10 cellular contexts compared by ENCODE assay signal in genomic region chr15:46304320-46304719, GRCh38.
DNase-seq lines count a peak whose midpoint lies in the region; ATAC-seq and TF ChIP-seq lines count a peak whose summit lies in the region.
"Had no signal": no experiment of that assay in that cellular context is flagged by ENCODE, and none has a peak within 500 bp of the region (broad histone marks: within the 10 kb centered on the region; RNA-seq: fewer than 3 reads in every experiment).

No MANE protein-coding gene starts in this region.

- no peak overlapping the region for H4K91ac ChIP-seq in IMR-90 (ENCODE audit: insufficient read depth, low read depth, low read length)

- no peak overlapping the region for H2BK120ac ChIP-seq in IMR-90 (ENCODE audit: low read depth, low read length)

- H3K18ac ChIP-seq in IMR-90 (ENCODE audit: low read depth, low read length), result no peak overlapping the region

- no peak overlapping the region for H3K14ac ChIP-seq in IMR-90 (replicated peaks; ENCODE audit: low read depth, low read length)

- H2AFZ ChIP-seq in IMR-90 (replicated peaks; ENCODE audit: low read length, poor library complexity), result no peak overlapping the region
- no peak overlapping the region for H2AFZ ChIP-seq in neural progenitor cell (replicated peaks)

- TF ChIP-seq CTCF in IMR-90 (conservative IDR thresholded peaks at IDR 0.05; ENCODE audit: low read depth, low read length) (peak; percentile 20; the same call in 1 of the 2 replicates), astrocyte of the cerebellum (IDR thresholded peaks at IDR 0.05; ENCODE audit: low read depth, low read length, missing control alignments) (peak; percentile 15), neural progenitor cell (IDR thresholded peaks at IDR 0.05) (peak; percentile 63)
- no peak for TF ChIP-seq CTCF in CD8-positive, alpha-beta T cell (IDR thresholded peaks at IDR 0.05)

- H3K4me3 Mint-ChIP-seq in neural progenitor cell, result no peak overlapping the region
- H3K4me3 Mint-ChIP-seq in activated T-cell treated with anti-CD3 and anti-CD28 coated beads, Interleukin-2, amount 50 U/mL, for 24 hours, result no peak overlapping the region
- H3K4me3 Mint-ChIP-seq in CD8-positive, alpha-beta T cell, result no peak overlapping the region

- WGBS in IMR-90 (ENCODE audit: extremely low coverage in 2 of 2, insufficient read length in 1 of 2), 2 experiments, result no CpG with 5 or more reads among the region's 4 CpGs

- H3K9me3 ChIP-seq in IMR-90 (ENCODE audit: control insufficient read depth, insufficient read depth, low read length) (no peaks in the 10 kb centered on the region), neural progenitor cell (ENCODE audit: low read depth) (no peaks in the 10 kb centered on the region)
- H3K9me3 ChIP-seq in CD8-positive, alpha-beta T cell (ENCODE audit: low read length), result no peaks in the 10 kb centered on the region

- H2AK5ac ChIP-seq in IMR-90 (ENCODE audit: low read depth, low read length), result no peak overlapping the region

- peak; percentile 3 for DNase-seq in SIG-M5 treated with dmso at 0.1 percent for 504 hours (lab: John Stamatoyannopoulos, UW; ENCODE audit: unreplicated experiment)
- no peak for DNase-seq in SIG-M5 (lab: John Stamatoyannopoulos, UW)
- DNase-seq in IMR-90, result no peak
- no peak for DNase-seq in astrocyte of the cerebellum (ENCODE audit: low read depth)
- DNase-seq in neural progenitor cell (ENCODE audit: low spot score), result peak; percentile 50
- no peak for DNase-seq in activated T-cell treated with anti-CD3 and anti-CD28 coated beads, Interleukin-2, amount 50 U/mL, for 24 hours
- no peak for DNase-seq in CD8-positive, alpha-beta T cell
- DNase-seq: DMS153, NCI-H510A treated with DMSO at 0.1 percent for 48 hours had no signal

- H3K23ac ChIP-seq in IMR-90 (ENCODE audit: low read depth, low read length), result no peak overlapping the region

- peaks cover 7% of the 10 kb centered on the region for H3F3A ChIP-seq in neural progenitor cell (ENCODE audit: low read depth)

- H2BK5ac ChIP-seq in IMR-90 (ENCODE audit: low read depth, low read length, poor library complexity, severe bottlenecking), result no peak overlapping the region

- no peak for TF ChIP-seq POLR2A in IMR-90 (IDR thresholded peaks at IDR 0.05; ENCODE audit: low read depth, low read length)

- no peak overlapping the region for H2BK15ac ChIP-seq in IMR-90 (ENCODE audit: low read depth, low read length)

- peaks cover 6% of the 10 kb centered on the region for H3K9me3 Mint-ChIP-seq in neural progenitor cell
- no peaks in the 10 kb centered on the region for H3K9me3 Mint-ChIP-seq in activated T-cell treated with anti-CD3 and anti-CD28 coated beads, Interleukin-2, amount 50 U/mL, for 24 hours
- no peaks in the 10 kb centered on the region for H3K9me3 Mint-ChIP-seq in CD8-positive, alpha-beta T cell

- no peak overlapping the region for H4K5ac ChIP-seq in IMR-90 (ENCODE audit: low read depth, low read length)

- no peaks in the 10 kb centered on the region for H3K36me3 ChIP-seq in IMR-90 (ENCODE audit: control insufficient read depth, insufficient read depth, low read length)
- no peaks in the 10 kb centered on the region for H3K36me3 ChIP-seq in neural progenitor cell
- no peaks in the 10 kb centered on the region for H3K36me3 ChIP-seq in CD8-positive, alpha-beta T cell (ENCODE audit: insufficient read depth, low read length)

- H3K36me3 Mint-ChIP-seq in neural progenitor cell, result no peaks in the 10 kb centered on the region
- no peaks in the 10 kb centered on the region for H3K36me3 Mint-ChIP-seq in activated T-cell treated with anti-CD3 and anti-CD28 coated beads, Interleukin-2, amount 50 U/mL, for 24 hours (ENCODE audit: low read depth)
- no peaks in the 10 kb centered on the region for H3K36me3 Mint-ChIP-seq in CD8-positive, alpha-beta T cell

- H3K9me1 ChIP-seq in IMR-90 (ENCODE audit: insufficient read depth, low read length), result no peaks in the 10 kb centered on the region

- no peaks in the 10 kb centered on the region for H3K79me1 ChIP-seq in IMR-90 (ENCODE audit: low read depth in 1 of 2, low read length in 2 of 2)

- CTCF ChIA-PET in IMR-90 (lab: Yijun Ruan, JAX), result interaction anchor here (0.7 to 1.0 kb wide), 2 partner anchors 212 to 1352 kb away, joined by 3 read pairs; no protein-coding TSS in a partner anchor
- CTCF ChIA-PET in CD8-positive, alpha-beta T cell (lab: Charles Lee), result no interaction called here

- dilution Hi-C loops in IMR-90 (cut with HindIII; ENCODE audit: low sequenced_read_pairs, unreplicated experiment), result no loop called here

- peaks cover 7% of the 10 kb centered on the region for H3K4me1 Mint-ChIP-seq in neural progenitor cell
- H3K4me1 Mint-ChIP-seq in activated T-cell treated with anti-CD3 and anti-CD28 coated beads, Interleukin-2, amount 50 U/mL, for 24 hours (ENCODE audit: low read depth), result no peaks in the 10 kb centered on the region
- no peaks in the 10 kb centered on the region for H3K4me1 Mint-ChIP-seq in CD8-positive, alpha-beta T cell (ENCODE audit: low read depth)

- no peak overlapping the region for H2BK20ac ChIP-seq in IMR-90 (ENCODE audit: low read depth, low read length)

- H2AK9ac ChIP-seq in IMR-90 (replicated peaks; ENCODE audit: low read depth, low read length, poor library complexity), result no peak overlapping the region

- intact Hi-C loops in IMR-90 (cut with micrococcal nuclease), result no loop called here
- intact Hi-C loops in CD8-positive, alpha-beta T cell (cut with DNase I, micrococcal nuclease), result no loop called here

- H4K20me1 ChIP-seq in IMR-90 (ENCODE audit: insufficient read depth, low read length) (no peaks in the 10 kb centered on the region), neural progenitor cell (ENCODE audit: low read depth) (no peaks in the 10 kb centered on the region)

- H3K4ac ChIP-seq in IMR-90 (ENCODE audit: low read depth, low read length), result no peak overlapping the region

- in situ Hi-C loops in IMR-90 (cut with MboI; ENCODE audit: low sequenced_read_pairs) (no loop called here), astrocyte of the cerebellum (cut with HindIII; ENCODE audit: low sequenced_read_pairs) (no loop called here)

- POLR2A ChIA-PET in IMR-90 (lab: Charles Lee; ENCODE audit: unreplicated experiment), result no interaction called here
- POLR2A ChIA-PET in CD8-positive, alpha-beta T cell (lab: Charles Lee), result no interaction called here

- no peak for TF ChIP-seq RAD21 in IMR-90 (IDR thresholded peaks at IDR 0.05; ENCODE audit: low read length)

- H3K27me3 ChIP-seq in IMR-90 (ENCODE audit: control insufficient read depth, insufficient read depth, low read length) (no peaks in the 10 kb centered on the region), neural progenitor cell (no peaks in the 10 kb centered on the region)
- no peaks in the 10 kb centered on the region for H3K27me3 ChIP-seq in CD8-positive, alpha-beta T cell (ENCODE audit: insufficient read depth, low read length)

- no peaks in the 10 kb centered on the region for H3K79me2 ChIP-seq in neural progenitor cell (ENCODE audit: low read depth)

- peaks cover 2% of the 10 kb centered on the region for H3K27me3 Mint-ChIP-seq in neural progenitor cell (ENCODE audit: insufficient read depth, low read depth)
- no peaks in the 10 kb centered on the region for H3K27me3 Mint-ChIP-seq in activated T-cell treated with anti-CD3 and anti-CD28 coated beads, Interleukin-2, amount 50 U/mL, for 24 hours
- no peaks in the 10 kb centered on the region for H3K27me3 Mint-ChIP-seq in CD8-positive, alpha-beta T cell (ENCODE audit: low read depth)

- H3K4me1 ChIP-seq in IMR-90 (ENCODE audit: control insufficient read depth, insufficient read depth, low read length) (peaks cover 3% of the 10 kb centered on the region; the same call in 1 of the 2 replicates), neural progenitor cell (no peaks in the 10 kb centered on the region)
- no peaks in the 10 kb centered on the region for H3K4me1 ChIP-seq in CD8-positive, alpha-beta T cell (ENCODE audit: insufficient read depth, low read length)

- no peak overlapping the region for H3K4me2 ChIP-seq in IMR-90 (ENCODE audit: low read depth, low read length)
- no peak overlapping the region for H3K4me2 ChIP-seq in neural progenitor cell

- H4K8ac ChIP-seq in IMR-90 (ENCODE audit: low read depth in 2 of 2, low read length in 2 of 2), result no peak overlapping the region

- H3K4me3 ChIP-seq in IMR-90 (ENCODE audit: insufficient read depth, low read depth, low read length) (no peak overlapping the region), astrocyte of the cerebellum (ENCODE audit: low read depth, low read length) (no peak overlapping the region), neural progenitor cell (no peak overlapping the region)
- H3K4me3 ChIP-seq in CD8-positive, alpha-beta T cell (ENCODE audit: low read depth, low read length), result no peak overlapping the region

- BruUV-seq in IMR-90 (replicated peaks; lab: Mats Ljungman, UMichigan), result no TSS peak

- ATAC-seq in IMR-90 (ENCODE audit: low read depth) (no peak), GM21390 (IDR thresholded peaks at IDR 0.05; ENCODE audit: unreplicated experiment) (no peak)
- ATAC-seq in CD8-positive, alpha-beta T cell, result no peak

- no peak overlapping the region for H3K9ac ChIP-seq in IMR-90 (ENCODE audit: low read depth, low read length)
- no peak overlapping the region for H3K9ac ChIP-seq in neural progenitor cell

- H3K27ac ChIP-seq in IMR-90 (ENCODE audit: insufficient read depth, low read length), result no peak overlapping the region
- no peak overlapping the region for H3K27ac ChIP-seq in neural progenitor cell
- no peak overlapping the region for H3K27ac ChIP-seq in CD8-positive, alpha-beta T cell (ENCODE audit: low read depth, low read length)

- H3K27ac Mint-ChIP-seq in neural progenitor cell, result no peak overlapping the region
- H3K27ac Mint-ChIP-seq in activated T-cell treated with anti-CD3 and anti-CD28 coated beads, Interleukin-2, amount 50 U/mL, for 24 hours, result no peak overlapping the region
- no peak overlapping the region for H3K27ac Mint-ChIP-seq in CD8-positive, alpha-beta T cell

- H3K56ac ChIP-seq in IMR-90 (ENCODE audit: extremely low read depth, insufficient read depth, low read length), result no peak overlapping the region

TF ChIP-seq in IMR-90, 13 proteins besides CTCF, POLR2A, EP300 and RAD21:
- TF ChIP-seq FOS (IDR thresholded peaks at IDR 0.05; ENCODE audit: low read depth, low read length), result no peak
- TF ChIP-seq MAFK (IDR thresholded peaks at IDR 0.05; ENCODE audit: low read depth, low read length), result no peak
- no peak for TF ChIP-seq MAZ (IDR thresholded peaks at IDR 0.05; ENCODE audit: borderline replicate concordance, low read depth, low read length)
- no peak for TF ChIP-seq RFX5 (IDR thresholded peaks at IDR 0.05; ENCODE audit: low read depth, low read length)
- no peak for TF ChIP-seq CEBPB (IDR thresholded peaks at IDR 0.05; ENCODE audit: low read depth, low read length)
- TF ChIP-seq NFE2L2 (IDR thresholded peaks at IDR 0.05; ENCODE audit: low read depth, low read length), result no peak
- TF ChIP-seq BHLHE40 (IDR thresholded peaks at IDR 0.05; ENCODE audit: low read depth, low read length), result no peak
TF ChIP-seq in IMR-90: peak in this region for 0.

Comparison
In these comparisons a context has a peak if more than half of its experiments do, and no peak if none do; other contexts are left out.
1. DNase-seq: peak in SIG-M5 treated with dmso at 0.1 percent for 504 hours (single experiment) and neural progenitor cell (single experiment); none in SIG-M5 (single experiment), IMR-90 (single experiment), astrocyte of the cerebellum (single experiment), activated T-cell treated with anti-CD3 and anti-CD28 coated beads, Interleukin-2, amount 50 U/mL, for 24 hours (single experiment) and CD8-positive, alpha-beta T cell (0 of 7).